Comparison of ENCODE assay signal across 14 cellular contexts in the genomic region with DNA sequence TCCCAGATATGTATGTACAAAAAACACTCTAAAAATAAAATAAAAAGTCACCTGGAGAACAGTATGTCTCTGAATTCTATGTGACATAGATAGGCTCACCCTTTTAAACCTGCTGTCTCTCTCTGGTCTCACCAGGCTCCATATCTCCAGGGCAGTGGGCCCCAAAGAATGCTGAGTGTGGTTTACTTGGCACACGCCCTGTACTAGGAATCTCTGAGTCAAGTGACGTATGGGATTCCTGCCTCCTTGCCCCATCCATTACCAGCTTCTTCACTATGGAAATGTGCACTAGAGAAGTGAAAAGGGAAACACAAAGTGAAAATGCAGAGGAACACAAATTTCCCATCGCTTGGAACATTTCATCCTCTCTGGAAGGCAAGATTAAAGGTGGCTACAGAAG.
DNase-seq lines count a peak whose midpoint lies in the region; ATAC-seq and TF ChIP-seq lines count a peak whose summit lies in the region.
"Had no signal": no experiment of that assay in that cellular context is flagged by ENCODE, and none has a peak within 500 bp of the region (broad histone marks: within the 10 kb centered on the region; RNA-seq: fewer than 3 reads in every experiment).

No MANE protein-coding gene starts in this region.

- no peak overlapping the region for H3K27ac ChIP-seq in GM23248
- no peak overlapping the region for H3K27ac ChIP-seq in SJCRH30
- H3K27ac ChIP-seq in smooth muscle cell (ENCODE audit: low read depth), result peak overlapping the region; percentile 36
- H3K27ac ChIP-seq: transverse colon had no signal

- no peak overlapping the region for H3K4me2 ChIP-seq in GM23248 (ENCODE audit: unreplicated experiment)
- peak overlapping the region; percentile 13 for H3K4me2 ChIP-seq in smooth muscle cell

- TF ChIP-seq CTCF in fibroblast of the aortic adventitia (IDR thresholded peaks at IDR 0.05; ENCODE audit: insufficient read depth, low read length) (no peak), smooth muscle cell (IDR thresholded peaks at IDR 0.05; ENCODE audit: borderline replicate concordance, insufficient read depth, poor library complexity, severe bottlenecking) (no peak)

- H3K9ac ChIP-seq in GM23248 (no peak overlapping the region), smooth muscle cell (ENCODE audit: low read depth) (no peak overlapping the region)

- 6 to 10% methylated on average over 3 of the region's 3 CpGs for WGBS in GM23248 (ENCODE audit: low coverage in 1 of 2, low lambda C conversion rate in 2 of 2, missing lambda C conversion rate in 2 of 2), 2 experiments
- 48% methylated on average over 3 of the region's 3 CpGs for WGBS in smooth muscle cell (ENCODE audit: low lambda C conversion rate)

- H4K20me1 ChIP-seq in GM23248 (ENCODE audit: insufficient read depth) (no peaks in the 10 kb centered on the region), smooth muscle cell (ENCODE audit: low read depth) (no peaks in the 10 kb centered on the region)

- no peak overlapping the region for H3K4me3 ChIP-seq in GM23248
- no peak overlapping the region for H3K4me3 ChIP-seq in SJCRH30
- no peak overlapping the region for H3K4me3 ChIP-seq in fibroblast of the aortic adventitia (ENCODE audit: low read depth, low read length)
- no peak overlapping the region for H3K4me3 ChIP-seq in smooth muscle cell
- H3K4me3 ChIP-seq: transverse colon had no signal

- H2AFZ ChIP-seq in GM23248 (no peak overlapping the region), smooth muscle cell (ENCODE audit: low read depth) (no peak overlapping the region)

- no peaks in the 10 kb centered on the region for H3F3A ChIP-seq in GM23248 (ENCODE audit: insufficient read depth)
- no peaks in the 10 kb centered on the region for H3F3A ChIP-seq in smooth muscle cell (ENCODE audit: low read depth)

- no peaks in the 10 kb centered on the region for H3K4me1 ChIP-seq in GM23248 (ENCODE audit: insufficient read depth)
- H3K4me1 ChIP-seq in SJCRH30, result no peaks in the 10 kb centered on the region
- H3K4me1 ChIP-seq in smooth muscle cell (ENCODE audit: low read depth), result peaks cover 6% of the 10 kb centered on the region
- H3K4me1 ChIP-seq: transverse colon had no signal

- peak; percentile 15 for DNase-seq in GM23248
- DNase-seq in SJCRH30, result peak; percentile 2 to 6
- peak; percentile 8 for DNase-seq in fibroblast of the aortic adventitia (ENCODE audit: low read depth)
- no peak for DNase-seq in smooth muscle cell (lab: John Stamatoyannopoulos, UW; ENCODE audit: unreplicated experiment)
- no peak for DNase-seq in NCI-H2196 (lab: John Stamatoyannopoulos, UW; ENCODE audit: unreplicated experiment)
- DNase-seq: anterior cingulate cortex; NCI-H1436 treated with DMSO at 0.1 percent for 48 hours; right cardiac atrium; stimulated activated CD4-positive, alpha-beta T cell treated with anti-CD3 and anti-CD28 coated beads, Interleukin-4, amount 100 ng/mL, for 24 hours; transverse colon had no signal

- H3K9me3 ChIP-seq in GM23248 (ENCODE audit: low read depth) (no peaks in the 10 kb centered on the region), SJCRH30 (replicated peaks) (no peaks in the 10 kb centered on the region), smooth muscle cell (replicated peaks; ENCODE audit: low read depth) (no peaks in the 10 kb centered on the region)
- H3K9me3 ChIP-seq: transverse colon had no signal

- no peak for ATAC-seq in GM18858 (IDR thresholded peaks at IDR 0.05; ENCODE audit: unreplicated experiment)
- ATAC-seq in HG03139 (IDR thresholded peaks at IDR 0.05; ENCODE audit: unreplicated experiment), result no peak
- no peak for ATAC-seq in GM19035 (IDR thresholded peaks at IDR 0.05; ENCODE audit: unreplicated experiment)
- ATAC-seq: right cardiac atrium, SK-N-SH treated with all-trans-retinoic acid at 6 μM for 48 hours had no signal

- H3K79me2 ChIP-seq in GM23248 (ENCODE audit: insufficient read depth) (no peaks in the 10 kb centered on the region), smooth muscle cell (ENCODE audit: low read depth) (no peaks in the 10 kb centered on the region)

- in situ Hi-C loops in GM23248 (cut with MboI), result no loop called here

- H3K9me2 ChIP-seq in GM23248 (ENCODE audit: insufficient read depth), result no peaks in the 10 kb centered on the region

- H3K36me3 ChIP-seq in GM23248 (ENCODE audit: low read depth) (no peaks in the 10 kb centered on the region), SJCRH30 (no peaks in the 10 kb centered on the region), smooth muscle cell (ENCODE audit: low read depth) (no peaks in the 10 kb centered on the region)
- H3K36me3 ChIP-seq: transverse colon had no signal

- H3K27me3 ChIP-seq in GM23248 (replicated peaks; ENCODE audit: insufficient read depth) (no peaks in the 10 kb centered on the region), SJCRH30 (no peaks in the 10 kb centered on the region), smooth muscle cell (ENCODE audit: low read depth) (peaks cover 5% of the 10 kb centered on the region)
- H3K27me3 ChIP-seq: transverse colon had no signal

Comparison
In these comparisons a context has a peak if more than half of its experiments do, and no peak if none do; other contexts are left out.
1. DNase-seq: peak in GM23248 (single experiment), SJCRH30 (2 of 2) and fibroblast of the aortic adventitia (single experiment); none in smooth muscle cell (single experiment) and NCI-H2196 (single experiment).